Comparison of ENCODE assay signal across 22 cellular contexts in the genomic region with DNA sequence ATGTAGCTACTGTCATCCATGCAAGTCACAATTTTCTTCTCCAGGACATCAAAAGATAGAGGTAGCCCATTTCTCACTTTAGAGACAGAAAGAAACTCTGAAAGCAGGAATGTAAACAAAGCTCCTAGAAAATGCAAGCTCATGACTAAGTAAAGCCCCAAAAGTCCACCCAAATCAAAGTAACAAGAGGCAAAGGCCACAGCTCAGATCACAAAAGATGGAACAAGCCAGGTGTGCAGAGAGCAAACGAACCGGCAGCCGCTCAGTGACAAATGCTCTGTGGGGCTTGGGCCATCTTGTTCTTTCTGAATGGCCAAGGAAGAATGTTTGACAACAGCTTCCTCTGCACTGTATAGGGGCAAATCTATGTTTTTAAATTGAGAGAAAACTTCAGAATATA.
"Had no signal": no experiment of that assay in that cellular context is flagged by ENCODE, and none has a peak within 500 bp of the region (broad histone marks: within the 10 kb centered on the region; RNA-seq: fewer than 3 reads in every experiment).

No MANE protein-coding gene starts in this region.

- H3K27ac ChIP-seq: KMS-11, RWPE1, SJSA1, SK-N-MC had no signal

- H3K4me3 ChIP-seq: K562, SJSA1, SK-N-MC had no signal

- H3K4me3 Mint-ChIP-seq: IgD-negative memory B cell had no signal

- H3K36me3 ChIP-seq: SJSA1 had no signal

- H3K4me2 ChIP-seq: KMS-11 had no signal

- DNase-seq: Kasumi-1, NCI-H1048, NCI-H1105, NCI-H1417, NCI-H1436 treated with DMSO at 0.1 percent for 48 hours, NCI-H1694, NCI-H187 treated with DMSO at 0.1 percent for 48 hours, NCI-H2029 treated with DMSO at 0.1 percent for 48 hours, NCI-H2171 treated with DMSO at 0.1 percent for 48 hours, NCI-H345, NCI-H446 treated with DMSO at 0.1 percent for 48 hours, NCI-H510A treated with DMSO at 0.1 percent for 48 hours, NCI-H526, PC-3, SHP77 had no signal

- H3K27me3 ChIP-seq: SJSA1 had no signal

- H3K9ac ChIP-seq: KMS-11 had no signal

- H3K4me1 Mint-ChIP-seq: IgD-negative memory B cell had no signal

- ATAC-seq: K562, Panc1, PC-3 had no signal

- H3K36me3 Mint-ChIP-seq: IgD-negative memory B cell had no signal

- H3K27ac Mint-ChIP-seq: IgD-negative memory B cell had no signal

- H3K9me3 ChIP-seq: SJSA1 had no signal

- H3K27me3 Mint-ChIP-seq: IgD-negative memory B cell had no signal
